Comparison of ENCODE assay signal across 8 cellular contexts in the genomic region with DNA sequence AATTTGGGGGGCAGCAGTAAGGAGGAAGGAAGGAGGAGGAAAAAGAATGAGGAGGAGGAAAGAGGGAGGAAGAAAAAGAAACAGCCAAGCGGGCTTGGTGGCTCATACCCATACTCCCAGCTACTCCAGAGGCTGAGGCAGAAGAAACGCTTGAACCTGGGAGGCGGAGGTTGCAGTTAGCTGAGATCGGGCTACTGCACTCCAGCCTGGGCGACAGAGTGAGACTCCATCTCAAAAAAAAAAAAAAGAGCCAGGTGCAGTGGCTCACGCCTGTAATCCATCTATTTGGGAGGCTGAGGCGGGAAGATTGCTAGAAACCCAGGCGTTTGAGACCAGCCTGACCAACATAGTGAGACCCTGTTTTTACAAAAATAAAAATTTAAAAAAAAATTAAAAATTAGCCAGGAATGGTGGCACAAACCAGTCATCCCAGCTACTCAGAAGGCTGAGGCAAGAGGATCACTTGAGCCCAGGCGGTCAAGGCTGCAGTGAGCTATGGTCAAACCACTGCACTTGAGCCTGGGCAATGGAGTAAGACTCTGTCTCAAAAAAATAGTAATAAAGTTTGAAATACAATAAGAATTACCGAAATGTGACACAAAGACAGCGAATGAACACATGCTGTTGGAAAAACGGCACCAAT. TPM values are rescaled to one million over a fixed set of nuclear protein-coding genes. Genes with fewer than 3 reads are reported as not detected.
DNase-seq lines count a peak whose midpoint lies in the region; ATAC-seq, FAIRE-seq and TF ChIP-seq lines count a peak whose summit lies in the region.

No MANE protein-coding gene starts in this region.

- H3K4me1 ChIP-seq in effector memory CD4-positive, alpha-beta T cell (ENCODE audit: control insufficient read depth, insufficient read depth, low read length, poor library complexity, severe bottlenecking) = peaks cover 3% of the 10 kb centered on the region
- H3K4me1 ChIP-seq in parathyroid adenoma = no peaks in the 10 kb centered on the region

- peak overlapping the region; percentile 24 for H3K4me3 ChIP-seq in effector memory CD4-positive, alpha-beta T cell (ENCODE audit: insufficient read depth, low read depth, low read length, poor library complexity, severe bottlenecking)
- peak overlapping the region; percentile 61 for H3K4me3 ChIP-seq in parathyroid adenoma (ENCODE audit: low read depth, low read length)

- no peaks in the 10 kb centered on the region for H3K79me2 ChIP-seq in parathyroid adenoma

- peak overlapping the region; percentile 87 for H2AFZ ChIP-seq in parathyroid adenoma

- TF ChIP-seq POLR2A in H54 (IDR thresholded peaks at IDR 0.05; ENCODE audit: low read depth, low read length) = no peak

- no peaks in the 10 kb centered on the region for H3K36me3 ChIP-seq in effector memory CD4-positive, alpha-beta T cell (ENCODE audit: control insufficient read depth, insufficient read depth, low read length)
- no peaks in the 10 kb centered on the region for H3K36me3 ChIP-seq in parathyroid adenoma (ENCODE audit: control insufficient read depth, insufficient read depth, low read length)

- no peaks in the 10 kb centered on the region for H3K27me3 ChIP-seq in effector memory CD4-positive, alpha-beta T cell (replicated peaks; ENCODE audit: control insufficient read depth, insufficient read depth, low read length, poor library complexity, severe bottlenecking)
- no peaks in the 10 kb centered on the region for H3K27me3 ChIP-seq in parathyroid adenoma (ENCODE audit: control insufficient read depth, insufficient read depth, low read length)

- H3K9ac ChIP-seq in parathyroid adenoma = no peak overlapping the region

- DNase-seq in NCI-H146 (lab: John Stamatoyannopoulos, UW) (peak; percentile 68), H54 (ENCODE audit: insufficient read length, low spot score) (no peak), SKM-1 treated with dmso at 0.1 percent for 144 hours (lab: John Stamatoyannopoulos, UW; ENCODE audit: unreplicated experiment) (no peak), NCI-H1092 treated with DMSO at 0.1 percent for 48 hours (lab: John Stamatoyannopoulos, UW) (no peak), H4 (ENCODE audit: low spot score) (no peak)
- DNase-seq in effector memory CD4-positive, alpha-beta T cell = no peak

- H3K4me2 ChIP-seq in parathyroid adenoma (ENCODE audit: low read length) = peak overlapping the region; percentile 73

- ATAC-seq in GM19455 (IDR thresholded peaks at IDR 0.05; ENCODE audit: unreplicated experiment) = peak; percentile 27

- H3K9me3 ChIP-seq in effector memory CD4-positive, alpha-beta T cell (ENCODE audit: control insufficient read depth, low read length) = no peaks in the 10 kb centered on the region
- no peaks in the 10 kb centered on the region for H3K9me3 ChIP-seq in parathyroid adenoma (ENCODE audit: control insufficient read depth, low read length)

- no peak for TF ChIP-seq CTCF in parathyroid adenoma (IDR thresholded peaks at IDR 0.05)

- FAIRE-seq in H54 (lab: Jason Lieb, UNC) = no peak

- peak overlapping the region; percentile 42 for H3K27ac ChIP-seq in effector memory CD4-positive, alpha-beta T cell (ENCODE audit: insufficient read depth, low read length, poor library complexity, severe bottlenecking)
- H3K27ac ChIP-seq in parathyroid adenoma = peak overlapping the region; percentile 75

RNA-seq across cellular contexts. Expression of a gene that starts 14.1 kb away (rescaled TPM):
- total RNA-seq in H4 (2014; rRNA removed; shearing (Covaris generic)) = 55.2 and 74.7 TPM in 2 replicates

RNA-seq across cellular contexts. Expression of a gene that starts 24.9 kb away (rescaled TPM):
- total RNA-seq in H4 (2014; rRNA removed; shearing (Covaris generic)) = 48.8 and 50.2 TPM in 2 replicates
